In the genomic region with DNA sequence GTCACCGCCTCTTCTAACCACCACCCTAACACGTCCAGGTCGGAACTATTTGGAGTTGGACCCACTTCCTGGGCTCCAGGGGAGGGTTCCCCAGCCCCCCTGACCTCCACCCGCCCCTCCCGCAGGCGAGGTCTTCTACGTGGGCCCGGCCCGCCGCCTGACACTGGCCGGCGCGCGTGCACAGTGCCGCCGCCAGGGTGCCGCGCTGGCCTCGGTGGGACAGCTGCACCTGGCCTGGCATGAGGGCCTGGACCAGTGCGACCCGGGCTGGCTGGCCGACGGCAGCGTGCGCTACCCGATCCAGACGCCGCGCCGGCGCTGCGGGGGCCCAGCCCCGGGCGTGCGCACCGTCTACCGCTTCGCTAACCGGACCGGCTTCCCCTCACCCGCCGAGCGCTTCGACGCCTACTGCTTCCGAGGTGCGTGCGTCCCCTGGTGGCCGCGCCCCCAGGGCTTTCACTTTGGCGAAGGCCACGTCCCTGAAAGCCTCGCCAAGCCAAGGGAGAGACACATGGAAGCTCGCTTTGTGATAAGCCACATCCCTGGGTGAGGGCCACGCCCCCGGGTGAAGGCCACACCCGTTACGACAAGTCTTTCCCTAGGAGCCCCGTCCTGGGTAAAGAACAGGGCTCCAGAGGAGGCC, we compare ENCODE assay signal across 8 cellular contexts. TPM values are rescaled to one million over a fixed set of nuclear protein-coding genes. Genes with fewer than 3 reads are reported as not detected.
DNase-seq lines count a peak whose midpoint lies in the region; ATAC-seq and TF ChIP-seq lines count a peak whose summit lies in the region.

No MANE protein-coding gene starts in this region.

- H3K36me3 Mint-ChIP-seq in mesothelial cell of epicardium = no peaks in the 10 kb centered on the region

- DNase-seq in NCI-H524 (lab: John Stamatoyannopoulos, UW) = peak; percentile 53 to 77
- DNase-seq in NCI-H524 treated with DMSO at 0.1 percent for 48 hours (lab: John Stamatoyannopoulos, UW) = no peak
- peak; percentile 95 for DNase-seq in NCI-H2196 (lab: John Stamatoyannopoulos, UW; ENCODE audit: unreplicated experiment)
- DNase-seq in activated CD4-positive, alpha-beta T cell treated with anti-CD3 and anti-CD28 coated beads, Interleukin-2, amount 50 U/mL, for 4 hours = peak; percentile 64 to 71
- DNase-seq in effector CD4-positive, alpha-beta T cell = peak; percentile 64
- DNase-seq in mesothelial cell of epicardium (ENCODE audit: low spot score in 2 of 2, unreplicated experiment in 2 of 2) = peak; percentile 45 to 73
- peak; percentile 57 for DNase-seq in stimulated activated CD8-positive, alpha-beta memory T cell treated with anti-CD3 and anti-CD28 coated beads, Interleukin-4, amount 100 ng/mL, for 24 hours (ENCODE audit: low read depth)

- H3K27ac Mint-ChIP-seq in mesothelial cell of epicardium = no peak overlapping the region

- peak; percentile 52 for TF ChIP-seq CTCF in mesothelial cell of epicardium (IDR thresholded peaks at IDR 0.05; ENCODE audit: unreplicated experiment)

- H3K27me3 Mint-ChIP-seq in mesothelial cell of epicardium (ENCODE audit: low read depth) = peaks cover 72% of the 10 kb centered on the region

- H3K4me1 Mint-ChIP-seq in mesothelial cell of epicardium = no peaks in the 10 kb centered on the region

- ATAC-seq in GM21786 (IDR thresholded peaks at IDR 0.05; ENCODE audit: unreplicated experiment) = no peak

- H3K9me3 Mint-ChIP-seq in mesothelial cell of epicardium = no peaks in the 10 kb centered on the region

- peak overlapping the region; percentile 52 for H3K4me3 Mint-ChIP-seq in mesothelial cell of epicardium

RNA-seq across cellular contexts. Expression of gene NCAN, which starts 13.2 kb away (rescaled TPM):
- 0.02 to 0.29 TPM (median 0.07 TPM) in 3 replicates for total RNA-seq in mesothelial cell of epicardium

RNA-seq across cellular contexts. Expression of gene NR2C2AP, which starts 21.8 kb away (rescaled TPM):
- 9.4 to 11.8 TPM (median 10.1 TPM) in 3 replicates for total RNA-seq in mesothelial cell of epicardium

RNA-seq across cellular contexts. Expression of gene RFXANK, which starts 32.9 kb away (rescaled TPM):
- total RNA-seq in mesothelial cell of epicardium = 90.4 to 93.6 TPM (median 92.0 TPM) in 3 replicates

RNA-seq across cellular contexts. Expression of gene BORCS8, which starts 33.0 kb away (rescaled TPM):
- 26.4 to 28.4 TPM (median 26.7 TPM) in 3 replicates for total RNA-seq in mesothelial cell of epicardium

RNA-seq across cellular contexts. Expression of gene TM6SF2, which starts 48.1 kb away (rescaled TPM):
- total RNA-seq in mesothelial cell of epicardium = 3.5 to 5.7 TPM (median 4.0 TPM) in 3 replicates
